In the genomic region with DNA sequence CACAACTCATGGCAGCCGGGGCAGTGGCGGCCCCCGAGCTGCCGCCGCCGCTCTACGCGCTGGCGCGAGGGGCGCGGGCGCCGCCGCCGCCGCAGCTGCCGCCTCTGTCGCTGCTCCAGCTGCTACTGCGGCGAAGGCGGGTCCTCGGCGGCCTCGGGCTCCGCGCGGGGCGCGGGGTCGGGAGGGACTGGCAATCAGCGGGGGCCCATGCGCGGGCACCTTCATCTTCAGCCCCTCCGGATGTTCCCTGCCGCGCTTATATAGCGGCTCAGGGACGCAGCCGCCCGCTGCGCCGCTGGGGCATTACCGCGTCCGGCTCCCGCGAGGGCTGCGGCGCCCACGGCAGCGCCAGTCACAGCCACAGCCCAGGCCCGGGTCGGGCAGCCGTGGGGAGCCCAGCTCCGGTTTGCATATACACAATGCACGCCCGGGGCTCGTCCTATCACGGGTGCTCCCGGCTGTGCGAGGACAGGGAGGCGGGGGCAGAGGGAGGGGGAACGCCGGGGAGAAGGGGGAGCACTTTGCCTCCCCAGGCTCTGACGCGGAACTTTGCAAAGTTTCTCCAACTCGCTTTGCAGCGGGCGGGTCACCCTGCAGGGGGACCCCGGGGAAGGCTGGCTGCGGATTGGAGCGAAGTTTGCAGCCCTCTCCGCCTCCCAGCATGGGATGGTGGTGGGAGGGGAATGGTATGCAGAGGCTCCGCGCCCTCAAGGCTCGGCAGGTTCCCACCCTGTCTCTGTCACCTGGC, we compare ENCODE assay signal across 1 cellular context.
A peak's percentile ranks its signal among the peaks of the same experiment; 100 is the strongest.
TF ChIP-seq lines count a peak whose summit lies in the region.

A gene with protein sequence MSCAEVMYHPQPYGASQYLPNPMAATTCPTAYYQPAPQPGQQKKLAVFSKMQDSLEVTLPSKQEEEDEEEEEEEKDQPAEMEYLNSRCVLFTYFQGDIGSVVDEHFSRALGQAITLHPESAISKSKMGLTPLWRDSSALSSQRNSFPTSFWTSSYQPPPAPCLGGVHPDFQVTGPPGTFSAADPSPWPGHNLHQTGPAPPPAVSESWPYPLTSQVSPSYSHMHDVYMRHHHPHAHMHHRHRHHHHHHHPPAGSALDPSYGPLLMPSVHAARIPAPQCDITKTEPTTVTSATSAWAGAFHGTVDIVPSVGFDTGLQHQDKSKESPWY (minus strand): TSS at position 416 of the 748 bp plus-strand sequence. CDS start 406 bp downstream, at position 10.

TF ChIP-seq in WTC11, 78 proteins besides CTCF, POLR2A, EP300 and RAD21 (continued from another document):
- TF ChIP-seq, protein P1, sequence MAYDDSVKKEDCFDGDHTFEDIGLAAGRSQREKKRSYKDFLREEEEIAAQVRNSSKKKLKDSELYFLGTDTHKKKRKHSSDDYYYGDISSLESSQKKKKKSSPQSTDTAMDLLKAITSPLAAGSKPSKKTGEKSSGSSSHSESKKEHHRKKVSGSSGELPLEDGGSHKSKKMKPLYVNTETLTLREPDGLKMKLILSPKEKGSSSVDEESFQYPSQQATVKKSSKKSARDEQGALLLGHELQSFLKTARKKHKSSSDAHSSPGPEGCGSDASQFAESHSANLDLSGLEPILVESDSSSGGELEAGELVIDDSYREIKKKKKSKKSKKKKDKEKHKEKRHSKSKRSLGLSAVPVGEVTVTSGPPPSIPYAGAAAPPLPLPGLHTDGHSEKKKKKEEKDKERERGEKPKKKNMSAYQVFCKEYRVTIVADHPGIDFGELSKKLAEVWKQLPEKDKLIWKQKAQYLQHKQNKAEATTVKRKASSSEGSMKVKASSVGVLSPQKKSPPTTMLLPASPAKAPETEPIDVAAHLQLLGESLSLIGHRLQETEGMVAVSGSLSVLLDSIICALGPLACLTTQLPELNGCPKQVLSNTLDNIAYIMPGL (CRISPR knock-in tag; IDR thresholded peaks at IDR 0.05), result no peak
- TF ChIP-seq, protein P2, sequence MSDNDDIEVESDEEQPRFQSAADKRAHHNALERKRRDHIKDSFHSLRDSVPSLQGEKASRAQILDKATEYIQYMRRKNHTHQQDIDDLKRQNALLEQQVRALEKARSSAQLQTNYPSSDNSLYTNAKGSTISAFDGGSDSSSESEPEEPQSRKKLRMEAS (CRISPR knock-in tag; IDR thresholded peaks at IDR 0.05), result 0 out of 2 replicates have a peak, but pooled peaks have one; percentile 80
- peak; percentile 47; the same call in 1 of the 2 replicates for TF ChIP-seq ZNF423 (CRISPR knock-in tag; IDR thresholded peaks at IDR 0.05)
- TF ChIP-seq ZNF263 (CRISPR knock-in tag; IDR thresholded peaks at IDR 0.05; ENCODE audit: low read depth), result peak; percentile 57; the same call in 1 of the 2 replicates
- TF ChIP-seq TEAD4 (CRISPR knock-in tag; IDR thresholded peaks at IDR 0.05), result no peak
- 0 out of 2 replicates have a peak, but pooled peaks have one; percentile 17 for TF ChIP-seq FOXK1 (CRISPR knock-in tag; IDR thresholded peaks at IDR 0.05)
- TF ChIP-seq ZNF219 (CRISPR knock-in tag; IDR thresholded peaks at IDR 0.05; ENCODE audit: borderline replicate concordance), result peak; percentile 13; the same call in 1 of the 2 replicates
